7 cellular contexts compared by ENCODE assay signal in the genomic region with DNA sequence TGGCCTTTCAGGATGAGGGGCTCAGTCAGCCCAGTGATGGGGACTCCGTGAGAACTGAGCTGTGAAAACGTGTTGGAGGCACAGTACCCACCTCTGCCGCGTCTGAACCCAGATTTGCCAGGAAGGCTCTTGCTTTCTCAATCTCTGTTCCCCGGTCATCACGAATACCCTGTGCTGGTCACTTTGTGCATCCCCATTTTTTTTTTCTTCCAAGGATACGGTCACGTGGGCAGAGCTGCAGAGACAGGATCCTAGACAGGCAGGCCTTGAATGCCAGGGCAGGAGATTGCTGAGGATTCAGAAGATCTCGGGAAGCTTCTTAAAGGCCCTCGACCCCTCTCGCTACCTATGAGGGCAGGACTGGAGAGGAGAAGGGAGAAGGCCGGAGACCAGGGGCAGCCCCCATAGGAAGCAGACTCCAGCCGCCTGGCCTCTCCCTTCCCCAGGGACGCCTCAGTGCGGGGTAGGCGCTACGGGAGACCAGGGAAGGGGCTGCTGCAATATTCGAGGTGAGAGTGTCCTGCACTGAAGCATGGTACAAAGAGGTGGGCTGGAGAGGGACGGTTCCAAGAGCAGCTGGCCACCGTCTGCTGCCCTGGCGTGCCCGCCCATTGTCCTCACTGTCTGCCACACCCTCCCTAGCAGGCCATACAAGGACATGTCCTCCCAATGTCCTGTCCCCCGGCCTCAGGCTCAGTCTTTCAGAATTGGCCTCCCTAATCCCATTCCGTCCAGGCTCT. TPM values are rescaled to one million over a fixed set of nuclear protein-coding genes. Genes with fewer than 3 reads are reported as not detected.
A peak's percentile ranks its signal among the peaks of the same experiment; 100 is the strongest.
DNase-seq lines count a peak whose midpoint lies in the region; ATAC-seq and TF ChIP-seq lines count a peak whose summit lies in the region.

No MANE protein-coding gene starts in this region.

- H3K27ac ChIP-seq in left ventricle myocardium inferior (replicated peaks) = no peak overlapping the region

- ATAC-seq in GM19023 (IDR thresholded peaks at IDR 0.05; ENCODE audit: unreplicated experiment) = no peak
- no peak for ATAC-seq in GM21825 (IDR thresholded peaks at IDR 0.05; ENCODE audit: unreplicated experiment)

- no peaks in the 10 kb centered on the region for H3K27me3 ChIP-seq in H7 (ENCODE audit: control insufficient read depth, insufficient read depth, low read length)
- no peaks in the 10 kb centered on the region for H3K27me3 ChIP-seq in left ventricle myocardium inferior (ENCODE audit: low read depth)

- TF ChIP-seq CTCF in WI38 (IDR thresholded peaks at IDR 0.05; ENCODE audit: low read depth, low read length) (no peak), left ventricle myocardium inferior (IDR thresholded peaks at IDR 0.05; ENCODE audit: borderline replicate concordance) (peak; percentile 4)

- no peaks in the 10 kb centered on the region for H3K9me3 ChIP-seq in left ventricle myocardium inferior (replicated peaks)

- intact Hi-C loops in left ventricle myocardium inferior (cut with micrococcal nuclease) = no loop called here

- DNase-seq in H7 = peak; percentile 54
- DNase-seq in left ventricle myocardium inferior = no peak
- peak; percentile 18 for DNase-seq in stimulated activated CD8-positive, alpha-beta memory T cell treated with anti-CD3 and anti-CD28 coated beads, Interleukin-4, amount 100 ng/mL, for 48 hours
- no peak for DNase-seq in HuH-7 (ENCODE audit: low spot score)

- H3K36me3 ChIP-seq in H7 (replicated peaks; ENCODE audit: control insufficient read depth, insufficient read depth, low read length) = no peaks in the 10 kb centered on the region
- H3K36me3 ChIP-seq in left ventricle myocardium inferior = no peaks in the 10 kb centered on the region

- H3K4me1 ChIP-seq in left ventricle myocardium inferior = peaks cover 17% of the 10 kb centered on the region

- no peak overlapping the region for H3K4me3 ChIP-seq in H7 (ENCODE audit: insufficient read depth, low read depth, low read length)
- H3K4me3 ChIP-seq in WI38 (ENCODE audit: low read depth, low read length) = peak overlapping the region; percentile 13; the same call in 1 of the 2 replicates
- peak overlapping the region; percentile 45 for H3K4me3 ChIP-seq in left ventricle myocardium inferior

RNA-seq across cellular contexts. Expression of gene TAF1B, which starts 29.0 kb away (rescaled TPM):
- 27.9 and 33.2 TPM in 2 replicates for total RNA-seq in H7 (2014; rRNA removed; shearing (Covaris generic))
- 4.2 TPM for total RNA-seq in left ventricle myocardium inferior

Comparison
In these comparisons a context has a peak if more than half of its experiments do, and no peak if none do; other contexts are left out.
1. DNase-seq: peak in H7 (single experiment) and stimulated activated CD8-positive, alpha-beta memory T cell treated with anti-CD3 and anti-CD28 coated beads, Interleukin-4, amount 100 ng/mL, for 48 hours (single experiment); none in left ventricle myocardium inferior (single experiment) and HuH-7 (single experiment).